18 cellular contexts compared by ENCODE assay signal in the genomic region with DNA sequence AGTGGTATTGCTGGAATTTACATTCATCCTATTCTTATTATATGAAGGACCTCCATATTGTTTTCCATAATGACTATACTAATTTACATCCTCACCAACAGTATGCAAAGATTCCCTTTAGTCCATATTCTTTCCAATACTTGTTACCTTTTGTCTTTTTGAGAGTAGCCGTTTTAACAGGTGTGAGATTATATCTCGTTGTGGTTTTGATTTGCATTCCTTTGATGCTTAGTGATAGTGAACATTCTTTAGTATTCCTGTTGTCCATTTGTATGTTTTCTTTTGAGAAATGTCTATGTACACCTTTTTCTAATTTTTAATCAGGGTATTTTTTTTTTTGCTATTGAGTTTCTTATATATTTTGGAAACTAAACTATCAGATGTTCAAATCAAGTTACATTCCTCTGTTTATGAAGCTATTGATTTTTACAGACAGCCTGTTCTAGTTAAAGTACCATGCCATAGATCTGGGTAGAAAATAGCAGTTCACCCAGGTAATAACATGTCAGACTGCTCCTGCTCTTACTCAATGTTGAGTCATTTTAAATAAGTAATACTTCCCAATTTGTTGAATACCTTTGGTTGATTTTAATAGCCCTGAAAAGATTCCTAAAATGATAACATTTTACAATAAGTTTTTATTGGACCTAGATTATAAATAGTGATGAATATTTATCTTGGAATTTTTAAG.
"Had no signal": no experiment of that assay in that cellular context is flagged by ENCODE, and none has a peak within 500 bp of the region (broad histone marks: within the 10 kb centered on the region; RNA-seq: fewer than 3 reads in every experiment).

No MANE protein-coding gene starts in this region.

- H3K9me3 ChIP-seq: esophagus muscularis mucosa, gastrocnemius medialis, lower lobe of right lung had no signal

- H3K27me3 ChIP-seq: dorsolateral prefrontal cortex, esophagus muscularis mucosa, gastrocnemius medialis, heart right ventricle, left lung had no signal

- ATAC-seq: gastrocnemius medialis, heart right ventricle, left cardiac atrium, left lung, left ventricle myocardium superior, lower lobe of right lung had no signal

- DNase-seq: dermis blood vessel endothelial cell; dorsolateral prefrontal cortex; effector CD4-positive, alpha-beta T cell; effector memory CD4-positive, alpha-beta T cell; foreskin melanocyte; gastrocnemius medialis; glutamatergic neuron; head of caudate nucleus; heart right ventricle; hippocampal formation; left cardiac atrium; left lung; left ventricle myocardium superior; lower lobe of right lung; mesendoderm; midbrain had no signal

- H3K27ac ChIP-seq: coronary artery, dorsolateral prefrontal cortex, esophagus muscularis mucosa, gastrocnemius medialis, heart right ventricle, left lung, lower lobe of right lung had no signal

- H3K4me1 ChIP-seq: esophagus muscularis mucosa, gastrocnemius medialis, heart right ventricle, left lung, lower lobe of right lung had no signal

- H3K4me3 ChIP-seq: coronary artery, dorsolateral prefrontal cortex, esophagus muscularis mucosa, gastrocnemius medialis, heart right ventricle, left lung, lower lobe of right lung had no signal

- H3K36me3 ChIP-seq: esophagus muscularis mucosa, gastrocnemius medialis, heart right ventricle, left lung, lower lobe of right lung had no signal
